In the genomic region with DNA sequence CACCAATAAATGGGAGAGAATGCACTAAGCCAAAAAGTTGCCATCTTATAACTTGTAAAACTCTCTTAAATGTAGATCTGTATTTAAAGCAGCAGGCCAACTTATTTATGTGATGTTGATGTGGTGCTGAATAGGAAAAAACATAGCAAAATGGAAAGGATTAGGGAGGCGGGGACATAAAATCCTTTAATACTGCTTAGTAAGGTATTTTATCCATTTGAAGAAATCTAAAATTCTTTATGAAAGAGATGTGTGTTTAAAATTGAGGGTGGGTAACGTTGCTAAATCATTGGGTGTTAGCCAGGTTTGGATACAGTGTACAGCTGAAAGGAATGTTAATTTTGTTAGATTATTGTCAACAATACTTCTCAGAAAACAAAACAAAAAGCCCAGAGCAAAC, we compare ENCODE assay signal across 16 cellular contexts.
"Had no signal": no experiment of that assay in that cellular context is flagged by ENCODE, and none has a peak within 500 bp of the region (broad histone marks: within the 10 kb centered on the region; RNA-seq: fewer than 3 reads in every experiment).

No MANE protein-coding gene starts in this region.

- ATAC-seq: effector memory CD8-positive, alpha-beta T cell; gastroesophageal sphincter; heart right ventricle; left lobe of liver had no signal

- H3K27me3 ChIP-seq: gastroesophageal sphincter, heart right ventricle, right atrium auricular region had no signal

- H3K4me3 Mint-ChIP-seq: activated B cell treated with CpG ODN at 0.5 μM for 24 hours; activated T-helper 1 cell treated with anti-CD3 and anti-CD28 coated beads, Interleukin-12 subunit alpha, Interleukin-12 subunit beta, Interleukin-2, Interleukin-4 antibody, amounts not matched to agents 30 ng/mL and 10 ng/mL and 1 ng/mL, durations not matched to agents 14 hours and 24 hours and 36 hours; effector memory CD8-positive, alpha-beta T cell had no signal

- H3K36me3 ChIP-seq: gastroesophageal sphincter, heart right ventricle, right atrium auricular region had no signal

- H3K27me3 Mint-ChIP-seq: activated B cell treated with CpG ODN at 0.5 μM for 24 hours; effector memory CD8-positive, alpha-beta T cell; naive B cell; progenitor cell of endocrine pancreas had no signal

- DNase-seq: activated B cell treated with CpG ODN at 0.5 μM for 24 hours; activated CD4-positive, alpha-beta T cell treated with anti-CD3 and anti-CD28 coated beads for 48 hours; activated naive CD4-positive, alpha-beta T cell treated with Interleukin-2 at 50 U/mL for 16 hours; dermis blood vessel endothelial cell; effector memory CD8-positive, alpha-beta T cell; heart right ventricle; naive B cell; nucleus accumbens; small intestine; stimulated activated CD4-positive, alpha-beta T cell treated with anti-CD3 and anti-CD28 coated beads, Interleukin-4, amount 100 ng/mL, for 24 hours; stimulated activated naive CD4-positive, alpha-beta T cell had no signal

- H3K27ac Mint-ChIP-seq: activated B cell treated with CpG ODN at 0.5 μM for 24 hours; activated T-helper 1 cell treated with anti-CD3 and anti-CD28 coated beads, Interleukin-12 subunit alpha, Interleukin-12 subunit beta, Interleukin-2, Interleukin-4 antibody, amounts not matched to agents 30 ng/mL and 10 ng/mL and 1 ng/mL, durations not matched to agents 14 hours and 24 hours and 36 hours had no signal

- H3K36me3 Mint-ChIP-seq: naive B cell had no signal

- H3K4me3 ChIP-seq: gastroesophageal sphincter, heart right ventricle, right atrium auricular region had no signal

- H3K9me3 ChIP-seq: gastroesophageal sphincter, heart right ventricle, right atrium auricular region had no signal

- H3K27ac ChIP-seq: right atrium auricular region had no signal

- H3K9me3 Mint-ChIP-seq: activated B cell treated with CpG ODN at 0.5 μM for 24 hours; activated T-helper 1 cell treated with anti-CD3 and anti-CD28 coated beads, Interleukin-12 subunit alpha, Interleukin-12 subunit beta, Interleukin-2, Interleukin-4 antibody, amounts not matched to agents 30 ng/mL and 10 ng/mL and 1 ng/mL, durations not matched to agents 14 hours and 24 hours and 36 hours; effector memory CD8-positive, alpha-beta T cell; naive B cell had no signal
